Comparison of ENCODE assay signal across 1 cellular context in genomic region chr22:50570861-50571260, GRCh38.
TF ChIP-seq lines count a peak whose summit lies in the region.

No MANE protein-coding gene starts in this region.

TF ChIP-seq in liver, 16 proteins besides CTCF, POLR2A, EP300 and RAD21 (continued from another document):
- TF ChIP-seq REST (IDR thresholded peaks at IDR 0.05): no peak
- no peak for TF ChIP-seq GABPA (IDR thresholded peaks at IDR 0.05 in 1 of 2, conservative IDR thresholded peaks at IDR 0.05 in 1 of 2)
- TF ChIP-seq HNF4G (IDR thresholded peaks at IDR 0.05): no peak
- no peak for TF ChIP-seq ATF3 (IDR thresholded peaks at IDR 0.05)
- TF ChIP-seq YY1 (IDR thresholded peaks at IDR 0.05): no peak
- no peak for TF ChIP-seq RXRA (IDR thresholded peaks at IDR 0.05)
- no peak for TF ChIP-seq SP1 (IDR thresholded peaks at IDR 0.05)
- TF ChIP-seq, protein P1, sequence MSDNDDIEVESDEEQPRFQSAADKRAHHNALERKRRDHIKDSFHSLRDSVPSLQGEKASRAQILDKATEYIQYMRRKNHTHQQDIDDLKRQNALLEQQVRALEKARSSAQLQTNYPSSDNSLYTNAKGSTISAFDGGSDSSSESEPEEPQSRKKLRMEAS (IDR thresholded peaks at IDR 0.05): no peak
- TF ChIP-seq FOXA1 (IDR thresholded peaks at IDR 0.05): no peak
- TF ChIP-seq ZBTB33 (IDR thresholded peaks at IDR 0.05): no peak
- no peak for TF ChIP-seq JUND (IDR thresholded peaks at IDR 0.05)
- TF ChIP-seq TAF1 (conservative IDR thresholded peaks at IDR 0.05): no peak
- no peak for TF ChIP-seq NR2F2 (IDR thresholded peaks at IDR 0.05)
- TF ChIP-seq FOXA2 (IDR thresholded peaks at IDR 0.05): no peak
- no peak for TF ChIP-seq EGR1 (IDR thresholded peaks at IDR 0.05; ENCODE audit: low read depth in 2 of 2)
